Comparison of ENCODE assay signal across 9 cellular contexts in genomic region chr17:74205274-74205673, GRCh38. TPM values are rescaled to one million over a fixed set of nuclear protein-coding genes. Genes with fewer than 3 reads are reported as not detected.
A peak's percentile ranks its signal among the peaks of the same experiment; 100 is the strongest.
DNase-seq lines count a peak whose midpoint lies in the region; ATAC-seq, FAIRE-seq and TF ChIP-seq lines count a peak whose summit lies in the region.
"Had no signal": no experiment of that assay in that cellular context is flagged by ENCODE, and none has a peak within 500 bp of the region (broad histone marks: within the 10 kb centered on the region; RNA-seq: fewer than 3 reads in every experiment).

No MANE protein-coding gene starts in this region.

- H3K36me3 ChIP-seq in HAP-1 (replicated peaks) = peaks cover 63% of the 10 kb centered on the region
- H3K36me3 ChIP-seq in keratinocyte (ENCODE audit: control insufficient read depth in 2 of 2, extremely low read depth in 1 of 2, insufficient read depth in 2 of 2, low read length in 2 of 2) = peaks cover 21 to 55% of the 10 kb centered on the region in 2 experiments

- WGBS in A549 (ENCODE audit: missing lambda C conversion rate) = 90% methylated on average over 3 of the region's 3 CpGs

- no peak for TF ChIP-seq RAD21 in A549 (conservative IDR thresholded peaks at IDR 0.05 in 1 of 2, IDR thresholded peaks at IDR 0.05 in 1 of 2)

- DNase-seq in A549 (ENCODE audit: low read depth in 1 of 2, low spot score in 1 of 2) (no peak), HAP-1 (ENCODE audit: low spot score in 2 of 2) (no peak), keratinocyte (ENCODE audit: low read depth, low spot score) (no peak), HuH-7.5 (ENCODE audit: low spot score) (no peak), OCI-M1 (lab: John Stamatoyannopoulos, UW) (no peak), MV-4-11 (lab: John Stamatoyannopoulos, UW) (no peak)

- POLR2A ChIA-PET in A549 (lab: Yijun Ruan, JAX) = interaction anchor here (1.0 kb wide), 1 partner anchor 8 kb away, joined by 3 read pairs; the partner anchor contains the start of gene TTYH2

- peaks cover 53% of the 10 kb centered on the region for H3K79me2 ChIP-seq in keratinocyte (ENCODE audit: control insufficient read depth, insufficient read depth, low read length)

- no peak overlapping the region for H2AFZ ChIP-seq in keratinocyte (ENCODE audit: control insufficient read depth, low read length)

- peaks cover 72% of the 10 kb centered on the region for H3K36me3 Mint-ChIP-seq in activated T-helper 17 cell treated with anti-CD3 and anti-CD28 coated beads, Interleukin-2, amount 50 U/mL, for 72 hours (ENCODE audit: low read depth)

- peaks cover 6% of the 10 kb centered on the region for H3K9me1 ChIP-seq in keratinocyte (ENCODE audit: control insufficient read depth, extremely low read depth, insufficient read depth, low read length)

- no peak for TF ChIP-seq CTCF in A549 (IDR thresholded peaks at IDR 0.05)
- no peak for TF ChIP-seq CTCF in keratinocyte (optimal IDR thresholded peaks at IDR 0.05 in 1 of 3, IDR thresholded peaks at IDR 0.05 in 1 of 3, conservative IDR thresholded peaks at IDR 0.05 in 1 of 3; ENCODE audit: extremely low read depth in 1 of 3, insufficient read depth in 2 of 3, low read length in 3 of 3)

- dilution Hi-C loops in keratinocyte (cut with MboI; ENCODE audit: extremely low pct_ligation_motif_present, low sequenced_read_pairs) = no loop called here

- H3K4me2 ChIP-seq in A549 = peak overlapping the region; percentile 92
- H3K4me2 ChIP-seq in keratinocyte (ENCODE audit: control insufficient read depth, extremely low read depth, insufficient read depth, low read depth, low read length) = peak overlapping the region; percentile 94

- H3K27ac ChIP-seq in A549 (peak overlapping the region in 1 of 2 experiments; percentile 97; a peak in 4 of 6 replicates), keratinocyte (ENCODE audit: control insufficient read depth, insufficient read depth, low read length) (peak overlapping the region; percentile 92)

- H3K9ac ChIP-seq in keratinocyte (ENCODE audit: control insufficient read depth, extremely low read depth, insufficient read depth, low read length) = peak overlapping the region; percentile 99

- H4K20me1 ChIP-seq in keratinocyte (ENCODE audit: control insufficient read depth, extremely low read depth, insufficient read depth, low read length) = peaks cover 42% of the 10 kb centered on the region

- ATAC-seq in A549 (no peak), HG03378 (IDR thresholded peaks at IDR 0.05; ENCODE audit: unreplicated experiment) (no peak)
- ATAC-seq in activated T-helper 17 cell treated with anti-CD3 and anti-CD28 coated beads, Interleukin-2, amount 50 U/mL, for 72 hours (replicated peaks) = no peak

- peaks cover 7% of the 10 kb centered on the region for H3K27me3 Mint-ChIP-seq in activated T-helper 17 cell treated with anti-CD3 and anti-CD28 coated beads, Interleukin-2, amount 50 U/mL, for 72 hours

- H3K4me1 Mint-ChIP-seq in activated T-helper 17 cell treated with anti-CD3 and anti-CD28 coated beads, Interleukin-2, amount 50 U/mL, for 72 hours = peaks cover 33% of the 10 kb centered on the region

- H3K27ac Mint-ChIP-seq in activated T-helper 17 cell treated with anti-CD3 and anti-CD28 coated beads, Interleukin-2, amount 50 U/mL, for 72 hours = peak overlapping the region; percentile 100

- CTCF ChIA-PET in A549 (lab: Yijun Ruan, JAX) = interaction anchor here (1.3 to 7.4 kb wide), 2 partner anchors 18 to 158 kb away, joined by 6 to 215 read pairs; no protein-coding TSS in a partner anchor

- no peaks in the 10 kb centered on the region for H3K9me3 Mint-ChIP-seq in activated T-helper 17 cell treated with anti-CD3 and anti-CD28 coated beads, Interleukin-2, amount 50 U/mL, for 72 hours

- H3K9me3 ChIP-seq in A549 = no peaks in the 10 kb centered on the region
- H3K9me3 ChIP-seq in HAP-1 = no peaks in the 10 kb centered on the region
- H3K9me3 ChIP-seq in keratinocyte (ENCODE audit: control insufficient read depth, low read depth, low read length) = no peaks in the 10 kb centered on the region

- H3K27me3 ChIP-seq in HAP-1 (ENCODE audit: low read depth) (peaks cover 23% of the 10 kb centered on the region; the same call in 1 of the 2 replicates), keratinocyte (ENCODE audit: control insufficient read depth, extremely low read depth, insufficient read depth, low read length) (peaks cover 21% of the 10 kb centered on the region)
- H3K27me3 ChIP-seq: cardiac muscle cell had no signal

- FAIRE-seq in A549 (lab: Jason Lieb, UNC) = no peak
- no peak for FAIRE-seq in keratinocyte (lab: Jason Lieb, UNC)

- peak overlapping the region; percentile 97 for H3K4me3 Mint-ChIP-seq in activated T-helper 17 cell treated with anti-CD3 and anti-CD28 coated beads, Interleukin-2, amount 50 U/mL, for 72 hours

- TF ChIP-seq POLR2A in A549 (IDR thresholded peaks at IDR 0.05; ENCODE audit: low read length) = no peak

- TF ChIP-seq EP300 in A549 (IDR thresholded peaks at IDR 0.05) = no peak

- H3K4me3 ChIP-seq in A549 (peak overlapping the region; percentile 71), HAP-1 (peak overlapping the region; percentile 99), keratinocyte (ENCODE audit: control insufficient read depth in 2 of 3, extremely low read depth in 1 of 3, insufficient read depth in 2 of 3, low read depth in 1 of 3, low read length in 3 of 3) (peak overlapping the region; percentile 16 to 98 (median 95))

- in situ Hi-C loops in HAP-1 (cut with MboI; ENCODE audit: low sequenced_read_pairs) = loop anchor here (25.0 kb wide), 1 partner anchor 943 kb away; the partner anchor contains the start of gene CPSF4L

- H3K4me1 ChIP-seq in A549 (peaks cover 52% of the 10 kb centered on the region), HAP-1 (peaks cover 31% of the 10 kb centered on the region), keratinocyte (ENCODE audit: control insufficient read depth, extremely low read depth, insufficient read depth, low read length) (peaks cover 65% of the 10 kb centered on the region)

TF ChIP-seq in A549, 52 proteins besides CTCF, POLR2A, EP300 and RAD21 (continues in another document):
- no peak for TF ChIP-seq ZSCAN20 (CRISPR knock-in tag; IDR thresholded peaks at IDR 0.05)
- no peak for TF ChIP-seq CBX8 (IDR thresholded peaks at IDR 0.05)
- TF ChIP-seq, protein P1, sequence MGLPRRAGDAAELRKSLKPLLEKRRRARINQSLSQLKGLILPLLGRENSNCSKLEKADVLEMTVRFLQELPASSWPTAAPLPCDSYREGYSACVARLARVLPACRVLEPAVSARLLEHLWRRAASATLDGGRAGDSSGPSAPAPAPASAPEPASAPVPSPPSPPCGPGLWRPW (IDR thresholded peaks at IDR 0.05) = no peak
- no peak for TF ChIP-seq CBX2 (IDR thresholded peaks at IDR 0.05; ENCODE audit: borderline replicate concordance, low read depth)
- TF ChIP-seq KDM1A (IDR thresholded peaks at IDR 0.05; ENCODE audit: low read depth) = no peak
- TF ChIP-seq ESRRA (IDR thresholded peaks at IDR 0.05; ENCODE audit: borderline replicate concordance, low read length) = no peak
- TF ChIP-seq, protein P2, sequence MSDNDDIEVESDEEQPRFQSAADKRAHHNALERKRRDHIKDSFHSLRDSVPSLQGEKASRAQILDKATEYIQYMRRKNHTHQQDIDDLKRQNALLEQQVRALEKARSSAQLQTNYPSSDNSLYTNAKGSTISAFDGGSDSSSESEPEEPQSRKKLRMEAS (IDR thresholded peaks at IDR 0.05) = no peak
- no peak for TF ChIP-seq RNF2 (IDR thresholded peaks at IDR 0.05; ENCODE audit: borderline replicate concordance, low read depth)
- no peak for TF ChIP-seq EHF (CRISPR knock-in tag; IDR thresholded peaks at IDR 0.05)
- no peak for TF ChIP-seq ZNF302 (CRISPR knock-in tag; IDR thresholded peaks at IDR 0.05)
- no peak for TF ChIP-seq CHD2 (IDR thresholded peaks at IDR 0.05; ENCODE audit: low read length, partially characterized antibody)
- no peak for TF ChIP-seq HOXB5 (CRISPR knock-in tag; IDR thresholded peaks at IDR 0.05)
- no peak for TF ChIP-seq POLR2AphosphoS2 (conservative IDR thresholded peaks at IDR 0.05; ENCODE audit: low read length)
- TF ChIP-seq SREBF2 (IDR thresholded peaks at IDR 0.05) = no peak
- no peak for TF ChIP-seq EHMT2 (IDR thresholded peaks at IDR 0.05; ENCODE audit: low read depth)

RNA-seq across cellular contexts. Expression of gene RPL38, which starts 1.8 kb away (rescaled TPM):
- 2,364 and 3,205 TPM in 2 replicates for polyA plus RNA-seq in A549 (2011; rRNA removed)
- 2,658 and 3,508 TPM in 2 replicates for polyA plus RNA-seq in A549 (2012; cell fraction: cytosol; rRNA removed)
- polyA plus RNA-seq in A549 (2012; cell fraction: nucleus; rRNA removed) = 312 and 396 TPM in 2 replicates
- polyA plus RNA-seq in A549 (2017; fragmentation: RNase III; extraction: RNeasy Plus Mini Kit Qiagen cat#74134 plus additional on column Dnase treatment) = 4,033 to 4,354 TPM (median 4,133 TPM) in 3 replicates
- polyA minus RNA-seq in A549 (2011; rRNA and poly(A)+ RNA removed) = 560 and 829 TPM in 2 replicates
- 1,000 to 10,000 TPM; 1,259 to 1,366 TPM for total RNA-seq in activated T-helper 17 cell treated with anti-CD3 and anti-CD28 coated beads, Interleukin-2, amount 50 U/mL, for 72 hours
- 1,325 to 1,779 TPM (median 1,757 TPM) in 3 replicates for polyA plus RNA-seq in keratinocyte
- 1,281 TPM for polyA plus RNA-seq in keratinocyte (2011; ENCODE audit: low read depth)
- 2,311 and 2,376 TPM in 2 replicates for polyA plus RNA-seq in keratinocyte (2011; cell fraction: cytosol; rRNA removed)
- polyA plus RNA-seq in keratinocyte (2011; cell fraction: nucleus; rRNA removed) = 433 and 579 TPM in 2 replicates
- 4,284 and 4,511 TPM in 2 replicates for polyA plus RNA-seq in keratinocyte (2012; ENCODE audit: low replicate concordance)
- polyA minus RNA-seq in keratinocyte = 114 to 1,718 TPM (median 1,157 TPM) in 3 replicates
- polyA minus RNA-seq in keratinocyte (2011; cell fraction: cytosol; rRNA and poly(A)+ RNA removed) = 1,055 TPM
- 168 and 186 TPM in 2 replicates for polyA minus RNA-seq in keratinocyte (2011; cell fraction: nucleus; rRNA and poly(A)+ RNA removed)

RNA-seq across cellular contexts. Expression of gene TTYH2, which starts 8.1 kb away (rescaled TPM):
- polyA plus RNA-seq in A549 (2011; rRNA removed) = 1.4 and 1.5 TPM in 2 replicates
- 2.9 and 3.1 TPM in 2 replicates for polyA plus RNA-seq in A549 (2012; cell fraction: cytosol; rRNA removed)
- polyA plus RNA-seq in A549 (2012; cell fraction: nucleus; rRNA removed) = 5.4 and 10.0 TPM in 2 replicates
- 1.1 to 1.7 TPM (median 1.7 TPM) in 3 replicates for polyA plus RNA-seq in A549 (2017; fragmentation: RNase III; extraction: RNeasy Plus Mini Kit Qiagen cat#74134 plus additional on column Dnase treatment)
- 2.1 and 2.6 TPM in 2 replicates for polyA minus RNA-seq in A549 (2011; rRNA and poly(A)+ RNA removed)
- total RNA-seq in activated T-helper 17 cell treated with anti-CD3 and anti-CD28 coated beads, Interleukin-2, amount 50 U/mL, for 72 hours = 10 to 100 TPM in 1 of 2 donors, 1 to 10 TPM in 1; 2.6 to 13.9 TPM
- 2.2 to 8.5 TPM (median 3.7 TPM) in 3 replicates for polyA plus RNA-seq in keratinocyte
- 1.0 TPM for polyA plus RNA-seq in keratinocyte (2011; ENCODE audit: low read depth)
- 2.6 and 3.8 TPM in 2 replicates for polyA plus RNA-seq in keratinocyte (2011; cell fraction: cytosol; rRNA removed)
- polyA plus RNA-seq in keratinocyte (2011; cell fraction: nucleus; rRNA removed) = 10.0 and 14.2 TPM in 2 replicates
- polyA plus RNA-seq in keratinocyte (2012; ENCODE audit: low replicate concordance) = 0.87 and 1.8 TPM in 2 replicates
- 5.1 to 18.0 TPM (median 7.6 TPM) in 3 replicates for polyA minus RNA-seq in keratinocyte
- polyA minus RNA-seq in keratinocyte (2011; cell fraction: cytosol; rRNA and poly(A)+ RNA removed) = 10.2 TPM
- 8.2 and 28.0 TPM in 2 replicates for polyA minus RNA-seq in keratinocyte (2011; cell fraction: nucleus; rRNA and poly(A)+ RNA removed)
